Comparison of ENCODE assay signal across 1 cellular context in genomic region chr11:71914127-71914526, GRCh38.
TF ChIP-seq lines count a peak whose summit lies in the region.

No MANE protein-coding gene starts in this region.

TF ChIP-seq in IMR-90, 13 proteins besides CTCF, POLR2A, EP300 and RAD21:
- TF ChIP-seq RFX5 (IDR thresholded peaks at IDR 0.05; ENCODE audit: low read depth, low read length) = no peak
- TF ChIP-seq, protein P1, sequence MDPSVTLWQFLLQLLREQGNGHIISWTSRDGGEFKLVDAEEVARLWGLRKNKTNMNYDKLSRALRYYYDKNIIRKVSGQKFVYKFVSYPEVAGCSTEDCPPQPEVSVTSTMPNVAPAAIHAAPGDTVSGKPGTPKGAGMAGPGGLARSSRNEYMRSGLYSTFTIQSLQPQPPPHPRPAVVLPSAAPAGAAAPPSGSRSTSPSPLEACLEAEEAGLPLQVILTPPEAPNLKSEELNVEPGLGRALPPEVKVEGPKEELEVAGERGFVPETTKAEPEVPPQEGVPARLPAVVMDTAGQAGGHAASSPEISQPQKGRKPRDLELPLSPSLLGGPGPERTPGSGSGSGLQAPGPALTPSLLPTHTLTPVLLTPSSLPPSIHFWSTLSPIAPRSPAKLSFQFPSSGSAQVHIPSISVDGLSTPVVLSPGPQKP (IDR thresholded peaks at IDR 0.05; ENCODE audit: borderline replicate concordance, low read depth, low read length) = no peak
- TF ChIP-seq, protein P2, sequence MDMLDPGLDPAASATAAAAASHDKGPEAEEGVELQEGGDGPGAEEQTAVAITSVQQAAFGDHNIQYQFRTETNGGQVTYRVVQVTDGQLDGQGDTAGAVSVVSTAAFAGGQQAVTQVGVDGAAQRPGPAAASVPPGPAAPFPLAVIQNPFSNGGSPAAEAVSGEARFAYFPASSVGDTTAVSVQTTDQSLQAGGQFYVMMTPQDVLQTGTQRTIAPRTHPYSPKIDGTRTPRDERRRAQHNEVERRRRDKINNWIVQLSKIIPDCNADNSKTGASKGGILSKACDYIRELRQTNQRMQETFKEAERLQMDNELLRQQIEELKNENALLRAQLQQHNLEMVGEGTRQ (IDR thresholded peaks at IDR 0.05; ENCODE audit: low read depth, low read length) = no peak
- no peak for TF ChIP-seq CHD1 (IDR thresholded peaks at IDR 0.05; ENCODE audit: low read depth, low read length)
- no peak for TF ChIP-seq RCOR1 (IDR thresholded peaks at IDR 0.05; ENCODE audit: insufficient replicate concordance, low read length)
- TF ChIP-seq CEBPB (IDR thresholded peaks at IDR 0.05; ENCODE audit: low read depth, low read length) = no peak
- TF ChIP-seq NFE2L2 (IDR thresholded peaks at IDR 0.05; ENCODE audit: low read depth, low read length) = no peak
- TF ChIP-seq SMC3 (IDR thresholded peaks at IDR 0.05; ENCODE audit: low read depth, low read length) = no peak
- no peak for TF ChIP-seq MXI1 (IDR thresholded peaks at IDR 0.05; ENCODE audit: borderline replicate concordance, low read depth, low read length)
- no peak for TF ChIP-seq FOS (IDR thresholded peaks at IDR 0.05; ENCODE audit: low read depth, low read length)
- no peak for TF ChIP-seq MAFK (IDR thresholded peaks at IDR 0.05; ENCODE audit: low read depth, low read length)
TF ChIP-seq in IMR-90: peak in this region for 0.
